ENCODE assay signal across 35 cellular contexts in genomic region chr13:98403076-98403475, GRCh38.
DNase-seq lines count a peak whose midpoint lies in the region; ATAC-seq, FAIRE-seq and TF ChIP-seq lines count a peak whose summit lies in the region.
"Had no signal": no experiment of that assay in that cellular context is flagged by ENCODE, and none has a peak within 500 bp of the region (broad histone marks: within the 10 kb centered on the region; RNA-seq: fewer than 3 reads in every experiment).

No MANE protein-coding gene starts in this region.

- TF ChIP-seq RAD21 in HepG2 (CRISPR knock-in tag; IDR thresholded peaks at IDR 0.05): no peak
- no peak for TF ChIP-seq RAD21 in liver (IDR thresholded peaks at IDR 0.05)

- 84% methylated on average over 2 of the region's 2 CpGs for WGBS in HepG2 (ENCODE audit: low lambda C conversion rate)
- WGBS in liver: 82% methylated on average over 2 of the region's 2 CpGs

- no TSS peak for BruUV-seq in HepG2 (replicated peaks; lab: Mats Ljungman, UMichigan)

- H3K4me3 ChIP-seq in HepG2 (replicated peaks in 1 of 3; ENCODE audit: insufficient read depth in 1 of 3, low read depth in 2 of 3, low read length in 3 of 3): no peak overlapping the region
- no peak overlapping the region for H3K4me3 ChIP-seq in liver (ENCODE audit: low read depth in 1 of 3, low read length in 3 of 3)
- H3K4me3 ChIP-seq: A549; BLaER1; BLaER1 treated with 17β-estradiol and CSF1 and Interleukin-3, amounts not matched to agents 10 nM and 100 nM had no signal

- intact Hi-C loops in HepG2 (cut with micrococcal nuclease; ENCODE audit: unreplicated experiment): loop anchor here (10.0 kb wide), 1 partner anchor 258 kb away; the partner anchor contains the start of gene FARP1

- TF ChIP-seq POLR2A in HepG2 (IDR thresholded peaks at IDR 0.05; ENCODE audit: insufficient read depth in 1 of 2, low read depth in 2 of 2, low read length in 2 of 2): no peak

- H3K27ac ChIP-seq in HepG2 (ENCODE audit: extremely low read length, insufficient read depth, low read length) (no peak overlapping the region), liver (ENCODE audit: low read depth in 1 of 2, low read length in 2 of 2) (no peak overlapping the region)
- H3K27ac ChIP-seq: 22Rv1; A549; BLaER1; BLaER1 treated with 17β-estradiol and CSF1 and Interleukin-3, amounts not matched to agents 10 nM and 100 nM; C4-2B had no signal

- no peak for FAIRE-seq in HepG2 (lab: Jason Lieb, UNC)
- FAIRE-seq: A204.1, A549, D721Med had no signal

- H3K79me2 ChIP-seq in HepG2 (ENCODE audit: insufficient read depth, low read length): no peaks in the 10 kb centered on the region

- TF ChIP-seq EP300 in HepG2 (IDR thresholded peaks at IDR 0.05; ENCODE audit: low read depth in 2 of 2, low read length in 2 of 2): no peak
- TF ChIP-seq EP300 in HepG2 (CRISPR knock-in tag; IDR thresholded peaks at IDR 0.05; ENCODE audit: borderline replicate concordance): no peak

- H3K36me3 Mint-ChIP-seq in activated CD4-positive, alpha-beta memory T cell treated with anti-CD3 and anti-CD28 coated beads, Interleukin-2, amount 10 ng/mL, durations not matched to agents 7 days and 5 days (ENCODE audit: low read depth): no peaks in the 10 kb centered on the region
- H3K36me3 Mint-ChIP-seq: CD14-positive monocyte; CD4-positive, alpha-beta memory T cell; CD4-positive, CD25-positive, alpha-beta regulatory T cell; CD8-positive, alpha-beta memory T cell; CD8-positive, alpha-beta T cell had no signal

- CTCF ChIA-PET in HepG2 (lab: Yijun Ruan, JAX; ENCODE audit: low intra/inter-chr PET ratio, low total read pairs): no interaction called here
- CTCF ChIA-PET in activated CD4-positive, alpha-beta memory T cell treated with anti-CD3 and anti-CD28 coated beads, Interleukin-2, amount 10 ng/mL, durations not matched to agents 7 days and 5 days (lab: Charles Lee): no interaction called here

- peaks cover 18% of the 10 kb centered on the region for H3K27me3 Mint-ChIP-seq in activated CD4-positive, alpha-beta memory T cell treated with anti-CD3 and anti-CD28 coated beads, Interleukin-2, amount 10 ng/mL, durations not matched to agents 7 days and 5 days

- no peaks in the 10 kb centered on the region for H3K9me3 Mint-ChIP-seq in activated CD4-positive, alpha-beta memory T cell treated with anti-CD3 and anti-CD28 coated beads, Interleukin-2, amount 10 ng/mL, durations not matched to agents 7 days and 5 days
- H3K9me3 Mint-ChIP-seq: CD14-positive monocyte; CD4-positive, alpha-beta memory T cell; CD4-positive, alpha-beta T cell; CD4-positive, CD25-positive, alpha-beta regulatory T cell; CD8-positive, alpha-beta memory T cell; CD8-positive, alpha-beta T cell had no signal

- DNase-seq in left lobe of liver (ENCODE audit: low spot score) (no peak), HepG2 (ENCODE audit: low spot score) (no peak)
- no peak for DNase-seq in activated CD4-positive, alpha-beta memory T cell treated with anti-CD3 and anti-CD28 coated beads, Interleukin-2, amount 10 ng/mL, durations not matched to agents 7 days and 5 days
- DNase-seq: 8988T; ACHN; AML-193; BE2C; C1 segment of cervical spinal cord; Caco-2; Calu3; CD4-positive, alpha-beta memory T cell; CD4-positive, alpha-beta T cell; CD4-positive, CD25-positive, alpha-beta regulatory T cell; CD8-positive, alpha-beta memory T cell; CD8-positive, alpha-beta T cell; COR-L47; DMS 273 treated with DMSO at 0.1 percent for 48 hours; DMS153; DMS53; DMS79; DMS79 treated with DMSO at 0.1 percent for 48 hours; DND-41; EL had no signal

- TF ChIP-seq CTCF in HepG2 (CRISPR knock-in tag; IDR thresholded peaks at IDR 0.05) (no peak), liver (IDR thresholded peaks at IDR 0.05; ENCODE audit: low read depth, low read length, missing input control) (no peak)

- H3K9ac ChIP-seq in HepG2 (ENCODE audit: insufficient read depth, low read depth, low read length) (no peak overlapping the region), liver (ENCODE audit: low read depth in 1 of 2, low read length in 2 of 2) (no peak overlapping the region)
- H3K9ac ChIP-seq: BLaER1; BLaER1 treated with 17β-estradiol and CSF1 and Interleukin-3, amounts not matched to agents 10 nM and 100 nM had no signal

- no peak overlapping the region for H3K4me2 ChIP-seq in HepG2 (ENCODE audit: low read depth, low read length)
- H3K4me2 ChIP-seq: A549; BLaER1; BLaER1 treated with 17β-estradiol and CSF1 and Interleukin-3, amounts not matched to agents 10 nM and 100 nM had no signal

- H3K36me3 ChIP-seq in HepG2 (replicated peaks in 1 of 2; ENCODE audit: control insufficient read depth in 1 of 2, insufficient read depth in 2 of 2, low read length in 2 of 2) (peaks cover 18 to 64% of the 10 kb centered on the region in 2 experiments), liver (ENCODE audit: control insufficient read depth in 4 of 4, insufficient read depth in 3 of 4, low read depth in 1 of 4, low read length in 3 of 4) (peaks cover 0 to 14% (median 8%) of the 10 kb centered on the region in 4 donors)
- H3K36me3 ChIP-seq: BE2C had no signal

- H3K9me3 ChIP-seq in HepG2 (ENCODE audit: low read length) (no peaks in the 10 kb centered on the region), liver (ENCODE audit: control insufficient read depth in 4 of 4, low read length in 3 of 4) (no peaks in the 10 kb centered on the region)
- H3K9me3 ChIP-seq: A549; BE2C; BLaER1; BLaER1 treated with 17β-estradiol and CSF1 and Interleukin-3, amounts not matched to agents 10 nM and 100 nM; Caco-2 had no signal

- H3K4me1 Mint-ChIP-seq in activated CD4-positive, alpha-beta memory T cell treated with anti-CD3 and anti-CD28 coated beads, Interleukin-2, amount 10 ng/mL, durations not matched to agents 7 days and 5 days: no peaks in the 10 kb centered on the region
- H3K4me1 Mint-ChIP-seq: B cell; CD14-positive monocyte; CD4-positive, alpha-beta memory T cell; CD4-positive, CD25-positive, alpha-beta regulatory T cell; CD8-positive, alpha-beta memory T cell had no signal

- H3K4me1 ChIP-seq in HepG2 (ENCODE audit: insufficient read depth, low read length): peaks cover 38% of the 10 kb centered on the region
- H3K4me1 ChIP-seq in liver (ENCODE audit: control insufficient read depth in 4 of 4, insufficient read depth in 4 of 4, low read length in 3 of 4): peaks cover 0 to 12% (median 6%) of the 10 kb centered on the region in 4 donors
- H3K4me1 ChIP-seq: A549; BE2C; BLaER1; BLaER1 treated with 17β-estradiol and CSF1 and Interleukin-3, amounts not matched to agents 10 nM and 100 nM had no signal

- in situ Hi-C loops in HepG2 (cut with HindIII; ENCODE audit: extremely low pct_ligation_motif_present, low pct_unique_long_range_greater_than_20kb): no loop called here

- no peak overlapping the region for H2AFZ ChIP-seq in HepG2 (ENCODE audit: low read length)

- H3K27ac Mint-ChIP-seq in activated CD4-positive, alpha-beta memory T cell treated with anti-CD3 and anti-CD28 coated beads, Interleukin-2, amount 10 ng/mL, durations not matched to agents 7 days and 5 days: no peak overlapping the region
- H3K27ac Mint-ChIP-seq: B cell; CD14-positive monocyte; CD4-positive, alpha-beta memory T cell; CD4-positive, alpha-beta T cell; CD4-positive, CD25-positive, alpha-beta regulatory T cell; CD8-positive, alpha-beta memory T cell; CD8-positive, alpha-beta T cell had no signal

- no peaks in the 10 kb centered on the region for H4K20me1 ChIP-seq in HepG2 (ENCODE audit: insufficient read depth, low read length)
- H4K20me1 ChIP-seq: BLaER1; BLaER1 treated with 17β-estradiol and CSF1 and Interleukin-3, amounts not matched to agents 10 nM and 100 nM had no signal

- H3K4me3 Mint-ChIP-seq in activated CD4-positive, alpha-beta memory T cell treated with anti-CD3 and anti-CD28 coated beads, Interleukin-2, amount 10 ng/mL, durations not matched to agents 7 days and 5 days: no peak overlapping the region
- H3K4me3 Mint-ChIP-seq: B cell; CD14-positive monocyte; CD4-positive, alpha-beta memory T cell; CD4-positive, alpha-beta T cell; CD4-positive, CD25-positive, alpha-beta regulatory T cell; CD8-positive, alpha-beta memory T cell; CD8-positive, alpha-beta T cell had no signal

- ATAC-seq in left lobe of liver (peak; percentile 26), HepG2 (peak; percentile 15; the same call in 2 of the 3 replicates), GM19324 (IDR thresholded peaks at IDR 0.05; ENCODE audit: low FRiP score, unreplicated experiment) (no peak), HG03442 (IDR thresholded peaks at IDR 0.05; ENCODE audit: unreplicated experiment) (no peak)
- ATAC-seq: A549; CD8-positive, alpha-beta T cell had no signal

- H3K27me3 ChIP-seq in HepG2 (ENCODE audit: control insufficient read depth in 1 of 2, insufficient read depth in 2 of 2, low read length in 2 of 2) (no peaks in the 10 kb centered on the region), liver (ENCODE audit: control insufficient read depth in 4 of 4, insufficient read depth in 4 of 4, low read length in 3 of 4) (no peaks in the 10 kb centered on the region)
- H3K27me3 ChIP-seq: BE2C; BLaER1; BLaER1 treated with 17β-estradiol and CSF1 and Interleukin-3, amounts not matched to agents 10 nM and 100 nM had no signal

- POLR2A ChIA-PET in HepG2 (lab: Yijun Ruan, JAX): no interaction called here
- POLR2A ChIA-PET in activated CD4-positive, alpha-beta memory T cell treated with anti-CD3 and anti-CD28 coated beads, Interleukin-2, amount 10 ng/mL, durations not matched to agents 7 days and 5 days (lab: Charles Lee): no interaction called here

TF ChIP-seq in HepG2, 621 proteins besides CTCF, POLR2A, EP300 and RAD21:
- TF ChIP-seq RBM22 (optimal IDR thresholded peaks at IDR 0.05; ENCODE audit: low read length) (peak; percentile 28), HNF4A (CRISPR knock-in tag; IDR thresholded peaks at IDR 0.05) (peak; percentile 68), POLR2AphosphoS2 (IDR thresholded peaks at IDR 0.05; ENCODE audit: low read depth, low read length) (0 out of 2 replicates have a peak, but pooled peaks have one; percentile 34), PAX8 (CRISPR knock-in tag; IDR thresholded peaks at IDR 0.05; ENCODE audit: borderline replicate concordance) (no peak), FOSL2 (CRISPR knock-in tag; IDR thresholded peaks at IDR 0.05) (no peak)
TF ChIP-seq in HepG2: peak in this region for 3.

TF ChIP-seq in liver, 16 proteins besides CTCF, POLR2A, EP300 and RAD21:
- TF ChIP-seq RXRA (IDR thresholded peaks at IDR 0.05): peak in 1 of 2 donors; percentile 6
- no peak for TF ChIP-seq FOXA2 (IDR thresholded peaks at IDR 0.05)
- TF ChIP-seq HNF4G (IDR thresholded peaks at IDR 0.05): peak; percentile 60
- TF ChIP-seq HNF4A (conservative IDR thresholded peaks at IDR 0.05): peak; percentile 82 to 84
- TF ChIP-seq SP1 (IDR thresholded peaks at IDR 0.05): peak; percentile 31

Comparison
In these comparisons a context has a peak if more than half of its experiments do, and no peak if none do; other contexts are left out.
1. ATAC-seq: peak in left lobe of liver (single experiment) and HepG2 (single experiment); none in GM19324 (single experiment) and HG03442 (single experiment).